8 cellular contexts compared by ENCODE assay signal in genomic region chr19:19404879-19405860, GRCh38. TPM values are rescaled to one million over a fixed set of nuclear protein-coding genes. Genes with fewer than 3 reads are reported as not detected.
DNase-seq lines count a peak whose midpoint lies in the region; ATAC-seq and TF ChIP-seq lines count a peak whose summit lies in the region.

GATAD2A (plus strand) TSS chr19:19405675; CDS start chr19:19465346, 59,671 bp downstream.

- TF ChIP-seq CTCF in GM12865 (IDR thresholded peaks at IDR 0.05; ENCODE audit: insufficient read depth, low read depth, low read length, missing control alignments) (peak; percentile 21), type B pancreatic cell (conservative IDR thresholded peaks at IDR 0.05) (no peak)

- 2% methylated on average over 56 to 90 of the region's 90 CpGs for WGBS in adipose tissue, 3 donors

- H3K27me3 Mint-ChIP-seq in T-cell (no peaks in the 10 kb centered on the region), type B pancreatic cell (no peaks in the 10 kb centered on the region)

- H3K27ac Mint-ChIP-seq in T-cell: peak within 1 kb of the TSS; percentile 91 to 95
- peak within 1 kb of the TSS; percentile 98 for H3K27ac Mint-ChIP-seq in type B pancreatic cell

- peak; percentile 71 for ATAC-seq in HG02588 (IDR thresholded peaks at IDR 0.05; ENCODE audit: unreplicated experiment)
- ATAC-seq in T-cell (replicated peaks in 1 of 4): peak; percentile 79 to 89 (median 83)

- no peaks in the 10 kb centered on the region for H3K9me3 Mint-ChIP-seq in T-cell
- H3K9me3 Mint-ChIP-seq in type B pancreatic cell: no peaks in the 10 kb centered on the region

- peak within 1 kb of the TSS; percentile 81 for H3K4me3 ChIP-seq in GM12865 (ENCODE audit: low read depth, low read length)

- peak within 1 kb of the TSS; percentile 95 for H3K4me3 Mint-ChIP-seq in T-cell
- peak within 1 kb of the TSS; percentile 99 for H3K4me3 Mint-ChIP-seq in type B pancreatic cell

- H3K36me3 Mint-ChIP-seq in T-cell: no peaks in the 10 kb centered on the region
- H3K36me3 Mint-ChIP-seq in type B pancreatic cell: no peaks in the 10 kb centered on the region

- DNase-seq in GM12865 (ENCODE audit: low read depth) (peak; percentile 96), NCI-H1048 (lab: John Stamatoyannopoulos, UW) (peak; percentile 63), T-cell (peak; percentile 72 to 93 (median 86)), cardiac septum (ENCODE audit: low spot score) (peak; percentile 98), posterior cingulate gyrus (peak; percentile 87 to 99 (median 94)), type B pancreatic cell (ENCODE audit: extremely low spot score, unreplicated experiment) (peak; percentile 96)

- intact Hi-C loops in cardiac septum (cut with DNase I) (loop anchor here (1.0 to 5.0 kb wide), 4 partner anchors 39 to 213 kb away; partner anchors contain the start of genes BORCS8 and RFXANK), posterior cingulate gyrus (cut with DNase I) (loop anchor here (2.0 to 5.0 kb wide), 2 partner anchors 18 to 38 kb away; no protein-coding TSS in a partner anchor)

- POLR2A ChIA-PET in T-cell (lab: Charles Lee): interaction anchor here (0.6 to 0.9 kb wide), 9 partner anchors 10 to 338 kb away, joined by 3 to 7 read pairs (median 3); no protein-coding TSS in a partner anchor

- H3K4me1 Mint-ChIP-seq in T-cell (peaks cover 59 to 69% (median 65%) of the 10 kb centered on the region in 3 donors), type B pancreatic cell (ENCODE audit: unreplicated experiment) (peaks cover 35% of the 10 kb centered on the region)

- CTCF ChIA-PET in T-cell (lab: Charles Lee): interaction anchor here (0.5 to 2.9 kb wide), 10 partner anchors 9 to 85 kb away, joined by 3 to 31 read pairs (median 4); no protein-coding TSS in a partner anchor

- H3K27ac ChIP-seq in adipose tissue (ENCODE audit: low read depth, low read length): peak within 1 kb of the TSS; percentile 21

RNA-seq across cellular contexts. Expression of gene GATAD2A, which starts in this region (rescaled TPM):
- 100 to 1,000 TPM; 114 to 144 (median 133) TPM for total RNA-seq in T-cell
- 10 to 100 TPM; 12.6 to 33.8 (median 24.9) TPM for polyA plus RNA-seq in adipose tissue
- total RNA-seq in cardiac septum: 39.9 TPM
- total RNA-seq in type B pancreatic cell (ENCODE audit: low replicate concordance): 102 and 113 TPM in 2 replicates

Comparison
In these comparisons a context has a peak if more than half of its experiments do, and no peak if none do; other contexts are left out.
1. Peak in every context shown above with its lines: DNase-seq, ATAC-seq, H3K4me3 ChIP-seq and H3K27ac ChIP-seq.